ENCODE assay signal across 8 cellular contexts in the genomic region with DNA sequence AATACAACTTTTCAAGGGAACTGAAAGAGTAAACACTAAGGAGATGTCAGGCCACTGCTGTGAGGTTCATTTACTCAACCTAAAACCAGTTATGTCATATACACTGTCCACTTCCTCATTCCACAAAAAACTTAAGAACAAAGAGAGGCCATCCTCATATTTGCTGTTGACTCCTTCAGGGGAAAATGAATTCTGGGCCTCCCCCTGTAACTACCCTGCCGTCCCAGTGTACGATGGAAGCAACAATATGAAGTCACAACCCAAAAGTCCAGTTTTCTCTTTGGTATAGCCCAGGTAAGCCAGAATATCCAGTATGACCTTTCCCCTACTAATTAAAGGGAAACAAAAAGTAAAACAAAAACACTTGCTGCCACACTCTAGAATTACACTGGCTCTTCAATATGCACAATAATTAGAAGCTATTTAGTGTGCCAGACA. TPM values are rescaled to one million over a fixed set of nuclear protein-coding genes. Genes with fewer than 3 reads are reported as not detected.
DNase-seq lines count a peak whose midpoint lies in the region; ATAC-seq lines count a peak whose summit lies in the region.

No MANE protein-coding gene starts in this region.

- no peak overlapping the region for H3K4me3 Mint-ChIP-seq in activated CD4-positive, alpha-beta T cell treated with anti-CD3 and anti-CD28 coated beads, Interleukin-2, amount 10 ng/mL, durations not matched to agents 24 days and 14 days

- H3K27ac ChIP-seq in SJSA1 (peak overlapping the region; percentile 49), right cardiac atrium (ENCODE audit: low read length) (no peak overlapping the region)

- H3K4me3 ChIP-seq in SJSA1 (no peak overlapping the region), right cardiac atrium (ENCODE audit: low read length) (peak overlapping the region; percentile 22), MG63 (no peak overlapping the region)

- DNase-seq in activated CD4-positive, alpha-beta T cell treated with anti-CD3 and anti-CD28 coated beads, Interleukin-2, amount 10 ng/mL, durations not matched to agents 24 days and 14 days, result no peak
- DNase-seq in activated CD4-positive, alpha-beta T cell treated with anti-CD3 and anti-CD28 coated beads for 1 hour, result no peak
- DNase-seq in SJSA1 (ENCODE audit: low read depth in 1 of 2, low spot score in 2 of 2) (peak in 1 of 2 experiments; percentile 62), right cardiac atrium (no peak), MG63 (no peak), NCI-H82 (lab: John Stamatoyannopoulos, UW) (no peak), cortex of kidney (lab: John Stamatoyannopoulos, UW) (no peak)

- peaks cover 46% of the 10 kb centered on the region for H3K36me3 ChIP-seq in SJSA1
- H3K36me3 ChIP-seq in MG63, result peaks cover 56% of the 10 kb centered on the region

- H3K27me3 ChIP-seq in SJSA1 (replicated peaks), result no peaks in the 10 kb centered on the region
- H3K27me3 ChIP-seq in right cardiac atrium (ENCODE audit: control insufficient read depth, insufficient read depth), result no peaks in the 10 kb centered on the region
- no peaks in the 10 kb centered on the region for H3K27me3 ChIP-seq in MG63

- H3K27ac Mint-ChIP-seq in activated CD4-positive, alpha-beta T cell treated with anti-CD3 and anti-CD28 coated beads, Interleukin-2, amount 10 ng/mL, durations not matched to agents 24 days and 14 days, result peak overlapping the region; percentile 55

- H3K9me3 ChIP-seq in SJSA1 (replicated peaks) (no peaks in the 10 kb centered on the region), right cardiac atrium (ENCODE audit: control insufficient read depth, low read length) (no peaks in the 10 kb centered on the region), MG63 (no peaks in the 10 kb centered on the region)

- ATAC-seq in HG02970 (IDR thresholded peaks at IDR 0.05; ENCODE audit: low FRiP score, unreplicated experiment) (peak; percentile 64), right cardiac atrium (peak; percentile 53 to 69)

- peaks cover 27% of the 10 kb centered on the region for H3K4me1 Mint-ChIP-seq in activated CD4-positive, alpha-beta T cell treated with anti-CD3 and anti-CD28 coated beads, Interleukin-2, amount 10 ng/mL, durations not matched to agents 24 days and 14 days

- 76% methylated on average over 2 of the region's 2 CpGs for WGBS in right cardiac atrium

- H3K4me1 ChIP-seq in SJSA1 (replicated peaks) (peaks cover 27% of the 10 kb centered on the region), right cardiac atrium (ENCODE audit: control insufficient read depth, insufficient read depth, low read length) (no peaks in the 10 kb centered on the region)

- H3K27me3 Mint-ChIP-seq in activated CD4-positive, alpha-beta T cell treated with anti-CD3 and anti-CD28 coated beads, Interleukin-2, amount 10 ng/mL, durations not matched to agents 24 days and 14 days, result no peaks in the 10 kb centered on the region

- peaks cover 43% of the 10 kb centered on the region for H3K36me3 Mint-ChIP-seq in activated CD4-positive, alpha-beta T cell treated with anti-CD3 and anti-CD28 coated beads, Interleukin-2, amount 10 ng/mL, durations not matched to agents 24 days and 14 days (ENCODE audit: low read depth)

- intact Hi-C loops in activated CD4-positive, alpha-beta T cell treated with anti-CD3 and anti-CD28 coated beads, Interleukin-2, amount 10 ng/mL, durations not matched to agents 24 days and 14 days (cut with micrococcal nuclease), result no loop called here
- intact Hi-C loops in right cardiac atrium (cut with DNase I), result loop anchor here in 1 of 4 donors (10.0 kb wide), 1 partner anchor 150 kb away; a partner anchor contains a TSS

- H3K9me3 Mint-ChIP-seq in activated CD4-positive, alpha-beta T cell treated with anti-CD3 and anti-CD28 coated beads, Interleukin-2, amount 10 ng/mL, durations not matched to agents 24 days and 14 days, result no peaks in the 10 kb centered on the region

RNA-seq across cellular contexts. Expression of a gene that starts 16.2 kb away (rescaled TPM):
- 32.0 and 32.2 TPM in 2 replicates for total RNA-seq in activated CD4-positive, alpha-beta T cell treated with anti-CD3 and anti-CD28 coated beads, Interleukin-2, amount 10 ng/mL, durations not matched to agents 24 days and 14 days
- total RNA-seq in SJSA1 (2014; rRNA removed; shearing (Covaris generic)), result 16.6 and 19.5 TPM in 2 replicates
- 1 to 10 TPM; 2.1 to 2.8 (median 2.6) TPM for total RNA-seq in right cardiac atrium
- polyA plus RNA-seq in right cardiac atrium, result 1.0 TPM
- 2.3 and 7.4 TPM in 2 replicates for total RNA-seq in MG63 (2014; rRNA removed; shearing (Covaris generic); ENCODE audit: low replicate concordance)
